In genomic region chr1:234466945-234467344, GRCh38 we compare ENCODE assay signal across 28 cellular contexts.
"Had no signal": no experiment of that assay in that cellular context is flagged by ENCODE, and none has a peak within 500 bp of the region (broad histone marks: within the 10 kb centered on the region; RNA-seq: fewer than 3 reads in every experiment).

No MANE protein-coding gene starts in this region.

- H3K4me3 ChIP-seq: neural progenitor cell, ovary, psoas muscle, right lobe of liver, sigmoid colon, thoracic aorta, thyroid gland, tibial nerve, upper lobe of left lung, vagina had no signal

- H3K4me1 ChIP-seq: neural progenitor cell, parathyroid adenoma, psoas muscle, sigmoid colon, thyroid gland, tibial nerve, upper lobe of left lung, vagina had no signal

- H2AFZ ChIP-seq: neural progenitor cell, parathyroid adenoma had no signal

- H3K27me3 ChIP-seq: neural progenitor cell, ovary, right lobe of liver, sigmoid colon, thyroid gland, tibial nerve, upper lobe of left lung, vagina had no signal

- ATAC-seq: naive thymus-derived CD4-positive, alpha-beta T cell; natural killer cell; psoas muscle; right cardiac atrium; right lobe of liver; stimulated activated memory B cell treated with anti-CD40 and anti-IgM and Interleukin-4, amounts not matched to agents 10 μg/mL and 1 μg/mL and 100 μg/mL, for 72 hours; stimulated activated naive CD8-positive, alpha-beta T cell treated with anti-CD3 and anti-CD28 coated beads, Interleukin-15, amount 100 ng/mL, for 72 hours; stimulated activated naive CD8-positive, alpha-beta T cell treated with anti-CD3 and anti-CD28 coated beads, Interleukin-15, Interleukin-2, amounts not matched to agents 100 U/mL and 50 U/mL, for 24 hours had no signal

- H3K27ac ChIP-seq: neural progenitor cell, ovary, parathyroid adenoma, psoas muscle, right lobe of liver, sigmoid colon, thoracic aorta, thyroid gland, tibial nerve, upper lobe of left lung, vagina had no signal

- FAIRE-seq: small intestine, urothelium cell line had no signal

- H3K36me3 ChIP-seq: ovary, right lobe of liver, thoracic aorta had no signal

- H3K79me2 ChIP-seq: parathyroid adenoma had no signal

- DNase-seq: naive thymus-derived CD4-positive, alpha-beta T cell; natural killer cell; occipital lobe; ovary; posterior cingulate gyrus; psoas muscle; right cardiac atrium; right lobe of liver; sigmoid colon; small intestine; stimulated activated CD4-positive, alpha-beta T cell treated with anti-CD3 and anti-CD28 coated beads, Interleukin-15, amount 100 ng/mL, for 24 hours; stimulated activated CD4-positive, alpha-beta T cell treated with anti-CD3 and anti-CD28 coated beads, Interleukin-2, amount 100 ng/mL, for 24 hours; stimulated activated CD4-positive, alpha-beta T cell treated with anti-CD3 and anti-CD28 coated beads, Interleukin-4, amount 100 ng/mL, for 1 hour; stimulated activated CD4-positive, alpha-beta T cell treated with anti-CD3 and anti-CD28 coated beads, Interleukin-4, amount 100 ng/mL, for 4 hours; stimulated activated CD8-positive, alpha-beta memory T cell treated with anti-CD3 and anti-CD28 coated beads, Interleukin-4, amount 100 ng/mL, for 48 hours; stimulated activated naive CD4-positive, alpha-beta T cell; stimulated activated naive CD8-positive, alpha-beta T cell treated with anti-CD3 and anti-CD28 coated beads, Interleukin-15, amount 100 ng/mL, for 72 hours; stimulated activated naive CD8-positive, alpha-beta T cell treated with anti-CD3 and anti-CD28 coated beads, Interleukin-15, Interleukin-2, amounts not matched to agents 100 U/mL and 50 U/mL, for 24 hours; thyroid gland; trophoblast cell; upper lobe of left lung had no signal

- H3K9ac ChIP-seq: neural progenitor cell, parathyroid adenoma had no signal

- H3K9me3 ChIP-seq: ovary, psoas muscle, right lobe of liver, sigmoid colon, thoracic aorta, thyroid gland, tibial nerve, upper lobe of left lung, vagina had no signal

- H3K4me2 ChIP-seq: neural progenitor cell had no signal
